In the genomic region with DNA sequence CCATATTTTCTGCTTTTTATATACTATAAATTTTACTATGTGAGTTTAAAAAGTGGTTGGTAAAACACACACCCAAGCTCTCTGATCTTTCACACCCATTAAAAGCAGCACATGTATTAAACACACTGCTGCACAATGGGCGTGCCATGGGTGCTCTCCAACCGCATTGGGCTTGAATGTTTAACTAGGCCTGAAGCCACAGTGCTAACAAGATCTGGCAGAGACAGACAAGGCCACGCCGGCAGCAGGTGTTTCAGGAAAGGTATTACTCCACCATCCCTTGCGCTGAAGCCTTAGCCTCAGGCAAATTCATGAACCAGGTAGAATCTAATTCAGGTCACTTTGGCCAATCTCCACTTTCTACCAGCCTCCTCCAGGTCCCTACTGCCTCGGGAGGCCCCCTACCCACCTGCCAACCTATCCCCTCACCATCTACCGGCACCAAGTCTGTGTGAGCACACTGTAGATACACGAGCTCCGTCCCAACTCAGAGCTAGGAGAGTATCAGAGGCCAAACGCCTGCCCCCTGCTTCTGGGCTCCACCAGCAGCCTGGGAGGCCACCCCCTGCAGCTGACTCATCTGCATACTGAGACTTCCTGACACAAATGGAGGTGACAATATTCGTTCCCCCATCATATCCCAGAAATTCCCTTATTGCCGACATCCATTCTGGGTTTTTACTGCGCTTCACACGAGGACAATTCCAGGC, we compare ENCODE assay signal across 1 cellular context.
TF ChIP-seq lines count a peak whose summit lies in the region.

No MANE protein-coding gene starts in this region.

TF ChIP-seq in HepG2, 621 proteins besides CTCF, POLR2A, EP300 and RAD21 (continued from another document and continues in another):
- TF ChIP-seq, protein P1, sequence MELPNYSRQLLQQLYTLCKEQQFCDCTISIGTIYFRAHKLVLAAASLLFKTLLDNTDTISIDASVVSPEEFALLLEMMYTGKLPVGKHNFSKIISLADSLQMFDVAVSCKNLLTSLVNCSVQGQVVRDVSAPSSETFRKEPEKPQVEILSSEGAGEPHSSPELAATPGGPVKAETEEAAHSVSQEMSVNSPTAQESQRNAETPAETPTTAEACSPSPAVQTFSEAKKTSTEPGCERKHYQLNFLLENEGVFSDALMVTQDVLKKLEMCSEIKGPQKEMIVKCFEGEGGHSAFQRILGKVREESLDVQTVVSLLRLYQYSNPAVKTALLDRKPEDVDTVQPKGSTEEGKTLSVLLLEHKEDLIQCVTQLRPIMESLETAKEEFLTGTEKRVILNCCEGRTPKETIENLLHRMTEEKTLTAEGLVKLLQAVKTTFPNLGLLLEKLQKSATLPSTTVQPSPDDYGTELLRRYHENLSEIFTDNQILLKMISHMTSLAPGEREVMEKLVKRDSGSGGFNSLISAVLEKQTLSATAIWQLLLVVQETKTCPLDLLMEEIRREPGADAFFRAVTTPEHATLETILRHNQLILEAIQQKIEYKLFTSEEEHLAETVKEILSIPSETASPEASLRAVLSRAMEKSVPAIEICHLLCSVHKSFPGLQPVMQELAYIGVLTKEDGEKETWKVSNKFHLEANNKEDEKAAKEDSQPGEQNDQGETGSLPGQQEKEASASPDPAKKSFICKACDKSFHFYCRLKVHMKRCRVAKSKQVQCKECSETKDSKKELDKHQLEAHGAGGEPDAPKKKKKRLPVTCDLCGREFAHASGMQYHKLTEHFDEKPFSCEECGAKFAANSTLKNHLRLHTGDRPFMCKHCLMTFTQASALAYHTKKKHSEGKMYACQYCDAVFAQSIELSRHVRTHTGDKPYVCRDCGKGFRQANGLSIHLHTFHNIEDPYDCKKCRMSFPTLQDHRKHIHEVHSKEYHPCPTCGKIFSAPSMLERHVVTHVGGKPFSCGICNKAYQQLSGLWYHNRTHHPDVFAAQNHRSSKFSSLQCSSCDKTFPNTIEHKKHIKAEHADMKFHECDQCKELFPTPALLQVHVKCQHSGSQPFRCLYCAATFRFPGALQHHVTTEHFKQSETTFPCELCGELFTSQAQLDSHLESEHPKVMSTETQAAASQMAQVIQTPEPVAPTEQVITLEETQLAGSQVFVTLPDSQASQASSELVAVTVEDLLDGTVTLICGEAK (IDR thresholded peaks at IDR 0.05) = no peak
- TF ChIP-seq, protein P1 (CRISPR knock-in tag; IDR thresholded peaks at IDR 0.05) = 0 out of 2 replicates have a peak, but pooled peaks have one; percentile 17
- no peak for TF ChIP-seq KDM3A (CRISPR knock-in tag; IDR thresholded peaks at IDR 0.05; ENCODE audit: low read depth)
- TF ChIP-seq ZNF83 (CRISPR knock-in tag; IDR thresholded peaks at IDR 0.05; ENCODE audit: borderline replicate concordance) = no peak
- no peak for TF ChIP-seq NR2F2 (IDR thresholded peaks at IDR 0.05; ENCODE audit: borderline replicate concordance, low read depth)
- no peak for TF ChIP-seq HNF4G (IDR thresholded peaks at IDR 0.05; ENCODE audit: borderline replicate concordance, low read depth, low read length)
- TF ChIP-seq HNF4G (CRISPR knock-in tag; IDR thresholded peaks at IDR 0.05; ENCODE audit: borderline replicate concordance, low read depth) = no peak
- TF ChIP-seq U2AF2 (IDR thresholded peaks at IDR 0.05; ENCODE audit: low read depth, low read length) = no peak
- TF ChIP-seq ZNF138 (CRISPR knock-in tag; IDR thresholded peaks at IDR 0.05; ENCODE audit: low read depth) = no peak
- no peak for TF ChIP-seq CHD4 (IDR thresholded peaks at IDR 0.05; ENCODE audit: borderline replicate concordance, low read length)
- no peak for TF ChIP-seq ZNF446 (CRISPR knock-in tag; IDR thresholded peaks at IDR 0.05)
- peak; percentile 29; the same call in 1 of the 2 replicates for TF ChIP-seq ZNF543 (CRISPR knock-in tag; IDR thresholded peaks at IDR 0.05)
- TF ChIP-seq HHEX (CRISPR knock-in tag; IDR thresholded peaks at IDR 0.05) = no peak
- TF ChIP-seq ELF1 (CRISPR knock-in tag; IDR thresholded peaks at IDR 0.05) = no peak
- no peak for TF ChIP-seq U2AF1 (optimal IDR thresholded peaks at IDR 0.05; ENCODE audit: low read depth, low read length)
- TF ChIP-seq HDAC2 (CRISPR knock-in tag; IDR thresholded peaks at IDR 0.05) = 0 out of 2 replicates have a peak, but pooled peaks have one; percentile 49
- TF ChIP-seq ZNF564 (CRISPR knock-in tag; IDR thresholded peaks at IDR 0.05) = no peak
- TF ChIP-seq FOXJ3 (CRISPR knock-in tag; IDR thresholded peaks at IDR 0.05; ENCODE audit: borderline replicate concordance) = no peak
- TF ChIP-seq ERF (CRISPR knock-in tag; IDR thresholded peaks at IDR 0.05) = peak; percentile 62; the same call in 1 of the 2 replicates
- TF ChIP-seq ZFP1 (CRISPR knock-in tag; IDR thresholded peaks at IDR 0.05) = no peak
- no peak for TF ChIP-seq ZNF776 (CRISPR knock-in tag; IDR thresholded peaks at IDR 0.05)
- TF ChIP-seq KDM2A (CRISPR knock-in tag; IDR thresholded peaks at IDR 0.05; ENCODE audit: borderline replicate concordance, low read depth) = peak; percentile 63; the same call in 1 of the 2 replicates
- TF ChIP-seq ZIK1 (CRISPR knock-in tag; IDR thresholded peaks at IDR 0.05; ENCODE audit: borderline replicate concordance, low read depth) = 0 out of 2 replicates have a peak, but pooled peaks have one; percentile 36
- TF ChIP-seq FOXK1 (CRISPR knock-in tag; IDR thresholded peaks at IDR 0.05; ENCODE audit: borderline replicate concordance, low read depth) = no peak
- peak; percentile 76 for TF ChIP-seq SAP130 (CRISPR knock-in tag; IDR thresholded peaks at IDR 0.05; ENCODE audit: low read depth)
- no peak for TF ChIP-seq ZNF614 (CRISPR knock-in tag; IDR thresholded peaks at IDR 0.05; ENCODE audit: borderline replicate concordance)
- 0 out of 2 replicates have a peak, but pooled peaks have one; percentile 24 for TF ChIP-seq ZNF281 (CRISPR knock-in tag; IDR thresholded peaks at IDR 0.05; ENCODE audit: borderline replicate concordance)
- TF ChIP-seq ZNF607 (CRISPR knock-in tag; IDR thresholded peaks at IDR 0.05; ENCODE audit: borderline replicate concordance) = no peak
- TF ChIP-seq SIX4 (CRISPR knock-in tag; IDR thresholded peaks at IDR 0.05) = no peak
- TF ChIP-seq ZBTB1 (CRISPR knock-in tag; IDR thresholded peaks at IDR 0.05; ENCODE audit: borderline replicate concordance) = no peak
- no peak for TF ChIP-seq SMARCE1 (IDR thresholded peaks at IDR 0.05; ENCODE audit: borderline replicate concordance)
- TF ChIP-seq TBX2 (CRISPR knock-in tag; IDR thresholded peaks at IDR 0.05; ENCODE audit: borderline replicate concordance) = peak; percentile 83; the same call in 1 of the 2 replicates
- no peak for TF ChIP-seq NFKBIZ (CRISPR knock-in tag; IDR thresholded peaks at IDR 0.05)
- TF ChIP-seq ZEB1 (IDR thresholded peaks at IDR 0.05; ENCODE audit: insufficient replicate concordance, low read depth) = peak; percentile 67
- TF ChIP-seq NFE2L2 (IDR thresholded peaks at IDR 0.05; ENCODE audit: low read length) = no peak
- no peak for TF ChIP-seq ARHGAP35 (CRISPR knock-in tag; IDR thresholded peaks at IDR 0.05; ENCODE audit: borderline replicate concordance)
- no peak for TF ChIP-seq NFIC (IDR thresholded peaks at IDR 0.05; ENCODE audit: low read length)
- no peak for TF ChIP-seq ZNF780A (CRISPR knock-in tag; IDR thresholded peaks at IDR 0.05)
- no peak for TF ChIP-seq KAT7 (CRISPR knock-in tag; IDR thresholded peaks at IDR 0.05; ENCODE audit: borderline replicate concordance)
- 0 out of 2 replicates have a peak, but pooled peaks have one; percentile 41 for TF ChIP-seq ZNF574 (CRISPR knock-in tag; IDR thresholded peaks at IDR 0.05)
- TF ChIP-seq SP5 (CRISPR knock-in tag; IDR thresholded peaks at IDR 0.05; ENCODE audit: borderline replicate concordance, low read depth) = no peak
- TF ChIP-seq, protein P2, sequence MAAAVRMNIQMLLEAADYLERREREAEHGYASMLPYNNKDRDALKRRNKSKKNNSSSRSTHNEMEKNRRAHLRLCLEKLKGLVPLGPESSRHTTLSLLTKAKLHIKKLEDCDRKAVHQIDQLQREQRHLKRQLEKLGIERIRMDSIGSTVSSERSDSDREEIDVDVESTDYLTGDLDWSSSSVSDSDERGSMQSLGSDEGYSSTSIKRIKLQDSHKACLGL (CRISPR knock-in tag; IDR thresholded peaks at IDR 0.05) = peak; percentile 51; the same call in 1 of the 2 replicates
- TF ChIP-seq KDM5B (CRISPR knock-in tag; IDR thresholded peaks at IDR 0.05; ENCODE audit: borderline replicate concordance) = peak; percentile 45; the same call in 1 of the 2 replicates
- peak; percentile 68 for TF ChIP-seq BORCS8-MEF2B (CRISPR knock-in tag; IDR thresholded peaks at IDR 0.05)
- TF ChIP-seq NFYC (CRISPR knock-in tag; IDR thresholded peaks at IDR 0.05) = no peak
